In genomic region chr16:2194166-2194834, GRCh38 we compare ENCODE assay signal across 10 cellular contexts. TPM values are rescaled to one million over a fixed set of nuclear protein-coding genes. Genes with fewer than 3 reads are reported as not detected.
A peak's percentile ranks its signal among the peaks of the same experiment; 100 is the strongest.
DNase-seq lines count a peak whose midpoint lies in the region; ATAC-seq, FAIRE-seq and TF ChIP-seq lines count a peak whose summit lies in the region.
"Had no signal": no experiment of that assay in that cellular context is flagged by ENCODE, and none has a peak within 500 bp of the region (broad histone marks: within the 10 kb centered on the region; RNA-seq: fewer than 3 reads in every experiment).

No MANE protein-coding gene starts in this region.

- DNase-seq in HepG2 (ENCODE audit: low spot score), result no peak
- DNase-seq in right lobe of liver, result no peak
- DNase-seq in PC-3, result peak; percentile 56
- peak; percentile 39 to 42 for DNase-seq in fibroblast of lung (ENCODE audit: low read depth in 2 of 2)
- DNase-seq in coronary artery (ENCODE audit: low spot score), result no peak
- DNase-seq in retina, result no peak

- ATAC-seq in HepG2, result no peak
- ATAC-seq in right lobe of liver, result no peak
- peak; percentile 11; the same call in 1 of the 2 replicates for ATAC-seq in PC-3
- no peak for ATAC-seq in HG02798 (IDR thresholded peaks at IDR 0.05; ENCODE audit: poor library complexity, unreplicated experiment)
- ATAC-seq in GM21825 (IDR thresholded peaks at IDR 0.05; ENCODE audit: unreplicated experiment), result no peak

- H3K4me2 ChIP-seq in HepG2 (ENCODE audit: low read depth, low read length) (peak overlapping the region; percentile 16; the same call in 1 of the 2 replicates), PC-3 (ENCODE audit: low read length) (no peak overlapping the region; the same call in 1 of the 2 replicates), fibroblast of lung (ENCODE audit: extremely low read depth, insufficient read depth, low read length) (no peak overlapping the region)

- H2AFZ ChIP-seq in HepG2 (ENCODE audit: low read length), result no peak overlapping the region
- H2AFZ ChIP-seq in PC-3 (ENCODE audit: low read length), result no peak overlapping the region
- no peak overlapping the region for H2AFZ ChIP-seq in fibroblast of lung (ENCODE audit: low read length)

- TF ChIP-seq CTCF in HepG2 (CRISPR knock-in tag; IDR thresholded peaks at IDR 0.05) (no peak), right lobe of liver (IDR thresholded peaks at IDR 0.05) (no peak), PC-3 (conservative IDR thresholded peaks at IDR 0.05; ENCODE audit: low read depth, low read length) (no peak), fibroblast of lung (conservative IDR thresholded peaks at IDR 0.05 in 1 of 2, IDR thresholded peaks at IDR 0.05 in 1 of 2; ENCODE audit: low read depth in 1 of 2, low read length in 2 of 2) (no peak), coronary artery (IDR thresholded peaks at IDR 0.05) (no peak)

- TF ChIP-seq POLR2A in HepG2 (IDR thresholded peaks at IDR 0.05; ENCODE audit: insufficient read depth in 1 of 2, low read depth in 2 of 2, low read length in 2 of 2), result no peak
- TF ChIP-seq POLR2A in right lobe of liver (IDR thresholded peaks at IDR 0.05), result no peak

- FAIRE-seq in HepG2 (lab: Jason Lieb, UNC), result no peak

- WGBS in HepG2 (ENCODE audit: low lambda C conversion rate), result 36% methylated on average over 11 of the region's 16 CpGs
- 45% methylated on average over 4 of the region's 16 CpGs for WGBS in right lobe of liver (ENCODE audit: insufficient coverage, low coverage, low lambda C conversion rate, missing lambda C conversion rate)

- no peaks in the 10 kb centered on the region for H3K36me3 ChIP-seq in HepG2 (replicated peaks in 1 of 2; ENCODE audit: control insufficient read depth in 1 of 2, insufficient read depth in 2 of 2, low read length in 2 of 2)
- no peaks in the 10 kb centered on the region for H3K36me3 ChIP-seq in right lobe of liver
- H3K36me3 ChIP-seq in PC-3 (ENCODE audit: low read depth, low read length), result no peaks in the 10 kb centered on the region
- H3K36me3 ChIP-seq in fibroblast of lung (ENCODE audit: control insufficient read depth, insufficient read depth, low read length), result no peaks in the 10 kb centered on the region
- H3K36me3 ChIP-seq: tibial nerve had no signal

- no peaks in the 10 kb centered on the region for H3K9me2 ChIP-seq in PC-3 (replicated peaks; ENCODE audit: low read length)

- H3K79me2 ChIP-seq in HepG2 (ENCODE audit: insufficient read depth, low read length) (no peaks in the 10 kb centered on the region), PC-3 (ENCODE audit: low read length) (no peaks in the 10 kb centered on the region), fibroblast of lung (ENCODE audit: control insufficient read depth, insufficient read depth, low read length) (no peaks in the 10 kb centered on the region)

- H4K20me1 ChIP-seq in HepG2 (ENCODE audit: insufficient read depth, low read length) (no peaks in the 10 kb centered on the region), PC-3 (ENCODE audit: low read length) (no peaks in the 10 kb centered on the region), fibroblast of lung (ENCODE audit: control insufficient read depth, extremely low read depth, insufficient read depth, low read length) (no peaks in the 10 kb centered on the region)

- H3F3A ChIP-seq in PC-3 (ENCODE audit: low read length, unreplicated experiment), result no peaks in the 10 kb centered on the region

- TF ChIP-seq EP300 in HepG2 (IDR thresholded peaks at IDR 0.05; ENCODE audit: low read depth in 2 of 2, low read length in 2 of 2) (no peak), HepG2 (CRISPR knock-in tag; IDR thresholded peaks at IDR 0.05; ENCODE audit: borderline replicate concordance) (no peak)

- H3K27ac ChIP-seq in HepG2 (ENCODE audit: extremely low read length, insufficient read depth, low read length) (no peak overlapping the region), right lobe of liver (no peak overlapping the region), PC-3 (ENCODE audit: low read length) (no peak overlapping the region), fibroblast of lung (ENCODE audit: insufficient read depth, low read length) (no peak overlapping the region), coronary artery (no peak overlapping the region)
- H3K27ac ChIP-seq: tibial nerve had no signal

- H3K4me3 ChIP-seq in HepG2 (replicated peaks in 1 of 3; ENCODE audit: insufficient read depth in 1 of 3, low read depth in 2 of 3, low read length in 3 of 3) (no peak overlapping the region; a peak in 1 of 6 replicates), right lobe of liver (no peak overlapping the region), PC-3 (ENCODE audit: low read length) (no peak overlapping the region), fibroblast of lung (replicated peaks in 1 of 4; ENCODE audit: control extremely low read depth in 1 of 4, insufficient read depth in 1 of 4, low read depth in 3 of 4, low read length in 4 of 4) (no peak overlapping the region), coronary artery (no peak overlapping the region)
- H3K4me3 ChIP-seq: tibial nerve had no signal

- no peak for TF ChIP-seq RAD21 in HepG2 (CRISPR knock-in tag; IDR thresholded peaks at IDR 0.05)

- BruUV-seq in HepG2 (replicated peaks; lab: Mats Ljungman, UMichigan) (no TSS peak), PC-3 (replicated peaks; lab: Mats Ljungman, UMichigan) (no TSS peak)

- H3K27me3 ChIP-seq in HepG2 (ENCODE audit: control insufficient read depth in 1 of 2, insufficient read depth in 2 of 2, low read length in 2 of 2), result peaks cover 2 to 28% of the 10 kb centered on the region in 2 experiments; a peak in 3 of 5 replicates
- H3K27me3 ChIP-seq in right lobe of liver, result peaks cover 0 to 11% of the 10 kb centered on the region in 2 donors
- H3K27me3 ChIP-seq in PC-3 (ENCODE audit: low read length), result no peaks in the 10 kb centered on the region
- peaks cover 39% of the 10 kb centered on the region for H3K27me3 ChIP-seq in fibroblast of lung (ENCODE audit: control insufficient read depth, insufficient read depth, low read length)

- H3K9me3 ChIP-seq in HepG2 (ENCODE audit: low read length) (no peaks in the 10 kb centered on the region), right lobe of liver (no peaks in the 10 kb centered on the region), PC-3 (ENCODE audit: low read length) (no peaks in the 10 kb centered on the region), fibroblast of lung (ENCODE audit: control insufficient read depth, insufficient read depth, low read depth, low read length) (no peaks in the 10 kb centered on the region)
- H3K9me3 ChIP-seq: tibial nerve had no signal

- intact Hi-C loops in HepG2 (cut with micrococcal nuclease; ENCODE audit: unreplicated experiment) (no loop called here), right lobe of liver (cut with DNase I) (loop anchor here (10.0 kb wide), 1 partner anchor 311 kb away; no protein-coding TSS in a partner anchor), PC-3 (cut with micrococcal nuclease) (no loop called here)

- in situ Hi-C loops in HepG2 (cut with HindIII; ENCODE audit: extremely low pct_ligation_motif_present, low pct_unique_long_range_greater_than_20kb), result no loop called here

- H3K9ac ChIP-seq in HepG2 (ENCODE audit: insufficient read depth, low read depth, low read length) (no peak overlapping the region), PC-3 (ENCODE audit: low read length) (no peak overlapping the region), fibroblast of lung (ENCODE audit: insufficient read depth, low read length) (no peak overlapping the region)

- CTCF ChIA-PET in HepG2 (lab: Yijun Ruan, JAX; ENCODE audit: low intra/inter-chr PET ratio, low total read pairs) (interaction anchor here (1.6 kb wide), 1 partner anchor 57 kb away, joined by 6 read pairs; the partner anchor contains the start of gene ECI1), PC-3 (lab: Charles Lee) (interaction anchor here (0.5 to 1.4 kb wide), 5 partner anchors 32 to 72 kb away, joined by 3 to 18 read pairs (median 3); partner anchors contain the start of gene ECI1)

- H3K4me1 ChIP-seq in HepG2 (ENCODE audit: insufficient read depth, low read length), result peaks cover 60% of the 10 kb centered on the region
- H3K4me1 ChIP-seq in right lobe of liver, result peaks cover 0 to 10% (median 0%) of the 10 kb centered on the region in 4 donors
- H3K4me1 ChIP-seq in PC-3 (ENCODE audit: insufficient read depth, low read length), result peaks cover 12% of the 10 kb centered on the region; the same call in 1 of the 2 replicates
- H3K4me1 ChIP-seq in fibroblast of lung (ENCODE audit: control insufficient read depth, extremely low read depth, insufficient read depth, low read length), result no peaks in the 10 kb centered on the region

- POLR2A ChIA-PET in HepG2 (lab: Yijun Ruan, JAX), result interaction anchor here (0.8 to 2.9 kb wide), 9 partner anchors 10 to 57 kb away, joined by 3 to 19 read pairs (median 4); partner anchors contain the start of genes E4F1, ECI1, PGP and TRAF7
- POLR2A ChIA-PET in PC-3 (lab: Charles Lee; ENCODE audit: unreplicated experiment), result interaction anchor here (0.5 kb wide), 1 partner anchor 57 kb away, joined by 8 read pairs; the partner anchor contains the start of gene ECI1

RNA-seq across cellular contexts. Expression of gene CASKIN1, which starts 2.1 kb away (rescaled TPM):
- total RNA-seq in HepG2 (2016; rRNA removed; fragmentation: Illumina TruSeq; extraction: Trizol) (1.2 and 1.4 TPM in 2 replicates), right lobe of liver (not detected), PC-3 (2014; rRNA removed) (1.6 and 1.7 TPM in 2 replicates), fibroblast of lung (0.17 and 0.26 TPM in 2 replicates)
- 0.20 and 2.1 TPM in 2 replicates for total RNA-seq in HepG2 (2016; cell fraction: cytosol; rRNA removed; fragmentation: Illumina TruSeq; extraction: Trizol; ENCODE audit: low read depth)
- total RNA-seq in HepG2 (2016; cell fraction: insoluble cytoplasmic fraction; rRNA removed; fragmentation: Illumina TruSeq; extraction: Trizol), result 0.56 and 0.91 TPM in 2 replicates
- total RNA-seq in HepG2 (2016; cell fraction: membrane; rRNA removed; fragmentation: Illumina TruSeq; extraction: Trizol), result 0.65 and 0.76 TPM in 2 replicates
- total RNA-seq in HepG2 (2016; cell fraction: nucleus; rRNA removed; fragmentation: Illumina TruSeq; extraction: Trizol), result 0.65 and 1.9 TPM in 2 replicates
- polyA plus RNA-seq in HepG2 (2011; rRNA removed) (2.2 and 9.4 TPM in 2 replicates), fibroblast of lung (0.01 TPM in 1 of 2 replicates, not detected in the other)
- 0.65 and 1.0 TPM in 2 replicates for polyA plus RNA-seq in HepG2 (2011; cell fraction: cytosol; rRNA removed)
- polyA plus RNA-seq in HepG2 (2011; cell fraction: nucleus; rRNA removed), result 13.6 and 21.2 TPM in 2 replicates
- polyA plus RNA-seq in HepG2 (2012), result 2.3 and 3.3 TPM in 2 replicates
- 0.10 TPM in 2 replicates for polyA plus RNA-seq in HepG2 (2016; cell fraction: cytosol; fragmentation: Illumina TruSeq; extraction: Trizol; ENCODE audit: low read depth)
- polyA plus RNA-seq in HepG2 (2016; cell fraction: insoluble cytoplasmic fraction; fragmentation: Illumina TruSeq; extraction: Trizol; ENCODE audit: low read depth), result 0.49 and 0.81 TPM in 2 replicates
- 0.34 and 0.36 TPM in 2 replicates for polyA plus RNA-seq in HepG2 (2016; cell fraction: membrane; fragmentation: Illumina TruSeq; extraction: Trizol; ENCODE audit: low read depth)
- polyA plus RNA-seq in HepG2 (2016; cell fraction: nucleus; fragmentation: Illumina TruSeq; extraction: Trizol; ENCODE audit: insufficient read depth, low read depth), result 4.1 and 6.3 TPM in 2 replicates
- 4.0 TPM in 1 of 2 replicates, not detected in the other for polyA minus RNA-seq in HepG2 (2011; rRNA and poly(A)+ RNA removed; ENCODE audit: low replicate concordance)
- 0.88 and 1.8 TPM in 2 replicates for polyA minus RNA-seq in HepG2 (2011; cell fraction: cytosol; rRNA and poly(A)+ RNA removed)
- polyA minus RNA-seq in HepG2 (2011; cell fraction: nucleus; rRNA and poly(A)+ RNA removed), result 1.5 and 2.7 TPM in 2 replicates
- 0.02 TPM in 1 of 2 replicates, not detected in the other for polyA plus RNA-seq in fibroblast of lung (2012)
- polyA minus RNA-seq in fibroblast of lung (ENCODE audit: low replicate concordance), result not detected in 2 replicates
- polyA plus RNA-seq: immature natural killer cell had no signal

RNA-seq across cellular contexts. Expression of gene MLST8, which starts 11.0 kb away (rescaled TPM):
- total RNA-seq in HepG2 (2016; rRNA removed; fragmentation: Illumina TruSeq; extraction: Trizol) (25.2 and 30.8 TPM in 2 replicates), right lobe of liver (10 to 100 TPM; 13.1 to 51.0 (median 17.5) TPM), PC-3 (2014; rRNA removed) (63.3 and 73.6 TPM in 2 replicates), fibroblast of lung (16.8 and 22.3 TPM in 2 replicates)
- 66.8 and 68.3 TPM in 2 replicates for total RNA-seq in HepG2 (2016; cell fraction: cytosol; rRNA removed; fragmentation: Illumina TruSeq; extraction: Trizol; ENCODE audit: low read depth)
- 24.8 and 34.9 TPM in 2 replicates for total RNA-seq in HepG2 (2016; cell fraction: insoluble cytoplasmic fraction; rRNA removed; fragmentation: Illumina TruSeq; extraction: Trizol)
- 73.3 and 82.0 TPM in 2 replicates for total RNA-seq in HepG2 (2016; cell fraction: membrane; rRNA removed; fragmentation: Illumina TruSeq; extraction: Trizol)
- 20.0 and 20.9 TPM in 2 replicates for total RNA-seq in HepG2 (2016; cell fraction: nucleus; rRNA removed; fragmentation: Illumina TruSeq; extraction: Trizol)
- polyA plus RNA-seq in HepG2 (2011; rRNA removed) (70.9 and 72.7 TPM in 2 replicates), fibroblast of lung (30.9 and 58.0 TPM in 2 replicates)
- polyA plus RNA-seq in HepG2 (2011; cell fraction: cytosol; rRNA removed), result 88.3 and 159 TPM in 2 replicates
- 109 and 133 TPM in 2 replicates for polyA plus RNA-seq in HepG2 (2011; cell fraction: nucleus; rRNA removed)
- 26.5 and 34.3 TPM in 2 replicates for polyA plus RNA-seq in HepG2 (2012)
- 136 and 139 TPM in 2 replicates for polyA plus RNA-seq in HepG2 (2016; cell fraction: cytosol; fragmentation: Illumina TruSeq; extraction: Trizol; ENCODE audit: low read depth)
- polyA plus RNA-seq in HepG2 (2016; cell fraction: insoluble cytoplasmic fraction; fragmentation: Illumina TruSeq; extraction: Trizol; ENCODE audit: low read depth), result 45.5 and 48.4 TPM in 2 replicates
- polyA plus RNA-seq in HepG2 (2016; cell fraction: membrane; fragmentation: Illumina TruSeq; extraction: Trizol; ENCODE audit: low read depth), result 121 and 123 TPM in 2 replicates
- 52.7 and 57.3 TPM in 2 replicates for polyA plus RNA-seq in HepG2 (2016; cell fraction: nucleus; fragmentation: Illumina TruSeq; extraction: Trizol; ENCODE audit: insufficient read depth, low read depth)
- 111 and 121 TPM in 2 replicates for polyA minus RNA-seq in HepG2 (2011; rRNA and poly(A)+ RNA removed; ENCODE audit: low replicate concordance)
- 30.5 and 31.0 TPM in 2 replicates for polyA minus RNA-seq in HepG2 (2011; cell fraction: cytosol; rRNA and poly(A)+ RNA removed)
- polyA minus RNA-seq in HepG2 (2011; cell fraction: nucleus; rRNA and poly(A)+ RNA removed), result 41.5 and 46.5 TPM in 2 replicates
- 33.9 and 49.4 TPM in 2 replicates for polyA plus RNA-seq in fibroblast of lung (2012)
- 56.2 and 99.5 TPM in 2 replicates for polyA minus RNA-seq in fibroblast of lung (ENCODE audit: low replicate concordance)

RNA-seq across cellular contexts. Expression of gene BRICD5, which starts 16.4 kb away (rescaled TPM):
- total RNA-seq in HepG2 (2016; rRNA removed; fragmentation: Illumina TruSeq; extraction: Trizol), result 1.7 and 5.8 TPM in 2 replicates
- total RNA-seq in HepG2 (2016; cell fraction: cytosol; rRNA removed; fragmentation: Illumina TruSeq; extraction: Trizol; ENCODE audit: low read depth), result 2.2 and 3.3 TPM in 2 replicates
- 1.6 and 6.3 TPM in 2 replicates for total RNA-seq in HepG2 (2016; cell fraction: insoluble cytoplasmic fraction; rRNA removed; fragmentation: Illumina TruSeq; extraction: Trizol)
- total RNA-seq in HepG2 (2016; cell fraction: membrane; rRNA removed; fragmentation: Illumina TruSeq; extraction: Trizol), result 1.4 and 2.7 TPM in 2 replicates
- 5.3 and 6.8 TPM in 2 replicates for total RNA-seq in HepG2 (2016; cell fraction: nucleus; rRNA removed; fragmentation: Illumina TruSeq; extraction: Trizol)
- polyA plus RNA-seq in HepG2 (2011; rRNA removed), result 1.6 and 2.0 TPM in 2 replicates
- 0.71 and 1.3 TPM in 2 replicates for polyA plus RNA-seq in HepG2 (2011; cell fraction: cytosol; rRNA removed)
- polyA plus RNA-seq in HepG2 (2011; cell fraction: nucleus; rRNA removed), result 20.0 and 26.3 TPM in 2 replicates
- polyA plus RNA-seq in HepG2 (2012), result 3.3 and 5.8 TPM in 2 replicates
- 1.9 and 3.4 TPM in 2 replicates for polyA plus RNA-seq in HepG2 (2016; cell fraction: cytosol; fragmentation: Illumina TruSeq; extraction: Trizol; ENCODE audit: low read depth)
- polyA plus RNA-seq in HepG2 (2016; cell fraction: insoluble cytoplasmic fraction; fragmentation: Illumina TruSeq; extraction: Trizol; ENCODE audit: low read depth), result 1.3 and 2.2 TPM in 2 replicates
- polyA plus RNA-seq in HepG2 (2016; cell fraction: membrane; fragmentation: Illumina TruSeq; extraction: Trizol; ENCODE audit: low read depth), result 0.97 and 1.2 TPM in 2 replicates
- polyA plus RNA-seq in HepG2 (2016; cell fraction: nucleus; fragmentation: Illumina TruSeq; extraction: Trizol; ENCODE audit: insufficient read depth, low read depth), result 15.3 and 20.5 TPM in 2 replicates
- 0.72 and 4.8 TPM in 2 replicates for polyA minus RNA-seq in HepG2 (2011; rRNA and poly(A)+ RNA removed; ENCODE audit: low replicate concordance)
- 3.1 TPM in 1 of 2 replicates, not detected in the other for polyA minus RNA-seq in HepG2 (2011; cell fraction: cytosol; rRNA and poly(A)+ RNA removed)
- 3.1 and 8.0 TPM in 2 replicates for polyA minus RNA-seq in HepG2 (2011; cell fraction: nucleus; rRNA and poly(A)+ RNA removed)
- 1 to 10 TPM in 4 of 6 experiments, under 1 TPM in 2; 0.74 to 3.7 (median 2.0) TPM for total RNA-seq in right lobe of liver
- total RNA-seq in PC-3 (2014; rRNA removed), result 2.1 and 4.8 TPM in 2 replicates
- total RNA-seq in fibroblast of lung, result 1.3 and 1.5 TPM in 2 replicates
- 0.23 and 0.33 TPM in 2 replicates for polyA plus RNA-seq in fibroblast of lung
- polyA plus RNA-seq in fibroblast of lung (2012), result 0.47 and 1.3 TPM in 2 replicates
- polyA minus RNA-seq in fibroblast of lung (ENCODE audit: low replicate concordance), result 0.67 TPM in 1 of 2 replicates, not detected in the other

RNA-seq across cellular contexts. Expression of gene PGP, which starts 20.3 kb away (rescaled TPM):
- total RNA-seq in HepG2 (2016; rRNA removed; fragmentation: Illumina TruSeq; extraction: Trizol), result 15.6 and 18.3 TPM in 2 replicates
- total RNA-seq in HepG2 (2016; cell fraction: cytosol; rRNA removed; fragmentation: Illumina TruSeq; extraction: Trizol; ENCODE audit: low read depth), result 17.4 and 22.1 TPM in 2 replicates
- total RNA-seq in HepG2 (2016; cell fraction: insoluble cytoplasmic fraction; rRNA removed; fragmentation: Illumina TruSeq; extraction: Trizol), result 14.6 and 17.3 TPM in 2 replicates
- total RNA-seq in HepG2 (2016; cell fraction: membrane; rRNA removed; fragmentation: Illumina TruSeq; extraction: Trizol), result 19.3 and 24.3 TPM in 2 replicates
- total RNA-seq in HepG2 (2016; cell fraction: nucleus; rRNA removed; fragmentation: Illumina TruSeq; extraction: Trizol), result 13.5 and 16.4 TPM in 2 replicates
- polyA plus RNA-seq in HepG2 (2011; rRNA removed), result 7.3 and 8.4 TPM in 2 replicates
- 4.2 and 9.0 TPM in 2 replicates for polyA plus RNA-seq in HepG2 (2011; cell fraction: cytosol; rRNA removed)
- 26.9 and 29.4 TPM in 2 replicates for polyA plus RNA-seq in HepG2 (2011; cell fraction: nucleus; rRNA removed)
- 5.8 and 6.7 TPM in 2 replicates for polyA plus RNA-seq in HepG2 (2012)
- 28.2 and 33.1 TPM in 2 replicates for polyA plus RNA-seq in HepG2 (2016; cell fraction: cytosol; fragmentation: Illumina TruSeq; extraction: Trizol; ENCODE audit: low read depth)
- polyA plus RNA-seq in HepG2 (2016; cell fraction: insoluble cytoplasmic fraction; fragmentation: Illumina TruSeq; extraction: Trizol; ENCODE audit: low read depth), result 21.0 and 21.9 TPM in 2 replicates
- 24.1 and 25.1 TPM in 2 replicates for polyA plus RNA-seq in HepG2 (2016; cell fraction: membrane; fragmentation: Illumina TruSeq; extraction: Trizol; ENCODE audit: low read depth)
- polyA plus RNA-seq in HepG2 (2016; cell fraction: nucleus; fragmentation: Illumina TruSeq; extraction: Trizol; ENCODE audit: insufficient read depth, low read depth), result 37.7 and 42.5 TPM in 2 replicates
- 7.8 and 25.3 TPM in 2 replicates for polyA minus RNA-seq in HepG2 (2011; rRNA and poly(A)+ RNA removed; ENCODE audit: low replicate concordance)
- polyA minus RNA-seq in HepG2 (2011; cell fraction: cytosol; rRNA and poly(A)+ RNA removed), result 3.1 and 4.7 TPM in 2 replicates
- 6.1 and 8.8 TPM in 2 replicates for polyA minus RNA-seq in HepG2 (2011; cell fraction: nucleus; rRNA and poly(A)+ RNA removed)
- 10 to 100 TPM in 1 of 6 experiments, 1 to 10 TPM in 5; 3.8 to 14.2 (median 6.9) TPM for total RNA-seq in right lobe of liver
- 46.0 and 58.1 TPM in 2 replicates for total RNA-seq in PC-3 (2014; rRNA removed)
- total RNA-seq in fibroblast of lung, result 5.6 and 9.6 TPM in 2 replicates
- 4.2 and 6.5 TPM in 2 replicates for polyA plus RNA-seq in fibroblast of lung
- 8.2 and 16.2 TPM in 2 replicates for polyA plus RNA-seq in fibroblast of lung (2012)
- polyA minus RNA-seq in fibroblast of lung (ENCODE audit: low replicate concordance), result 6.4 and 7.4 TPM in 2 replicates

RNA-seq across cellular contexts. Expression of gene E4F1, which starts 29.1 kb away (rescaled TPM):
- total RNA-seq in HepG2 (2016; rRNA removed; fragmentation: Illumina TruSeq; extraction: Trizol) (10.3 and 19.5 TPM in 2 replicates), right lobe of liver (10 to 100 TPM in 4 of 6 experiments, 1 to 10 TPM in 2; 8.9 to 11.3 (median 10.4) TPM), PC-3 (2014; rRNA removed) (49.0 and 57.7 TPM in 2 replicates), fibroblast of lung (24.9 and 31.2 TPM in 2 replicates)
- total RNA-seq in HepG2 (2016; cell fraction: cytosol; rRNA removed; fragmentation: Illumina TruSeq; extraction: Trizol; ENCODE audit: low read depth), result 6.9 and 8.8 TPM in 2 replicates
- 8.9 and 20.8 TPM in 2 replicates for total RNA-seq in HepG2 (2016; cell fraction: insoluble cytoplasmic fraction; rRNA removed; fragmentation: Illumina TruSeq; extraction: Trizol)
- total RNA-seq in HepG2 (2016; cell fraction: membrane; rRNA removed; fragmentation: Illumina TruSeq; extraction: Trizol), result 6.0 TPM in 2 replicates
- 24.2 and 28.6 TPM in 2 replicates for total RNA-seq in HepG2 (2016; cell fraction: nucleus; rRNA removed; fragmentation: Illumina TruSeq; extraction: Trizol)
- polyA plus RNA-seq in HepG2 (2011; rRNA removed) (13.8 and 17.2 TPM in 2 replicates), fibroblast of lung (6.7 and 7.8 TPM in 2 replicates)
- 6.1 and 10.8 TPM in 2 replicates for polyA plus RNA-seq in HepG2 (2011; cell fraction: cytosol; rRNA removed)
- polyA plus RNA-seq in HepG2 (2011; cell fraction: nucleus; rRNA removed), result 151 and 202 TPM in 2 replicates
- 6.8 and 6.9 TPM in 2 replicates for polyA plus RNA-seq in HepG2 (2012)
- polyA plus RNA-seq in HepG2 (2016; cell fraction: cytosol; fragmentation: Illumina TruSeq; extraction: Trizol; ENCODE audit: low read depth), result 3.5 and 3.6 TPM in 2 replicates
- polyA plus RNA-seq in HepG2 (2016; cell fraction: insoluble cytoplasmic fraction; fragmentation: Illumina TruSeq; extraction: Trizol; ENCODE audit: low read depth), result 8.4 and 9.9 TPM in 2 replicates
- 4.8 and 5.0 TPM in 2 replicates for polyA plus RNA-seq in HepG2 (2016; cell fraction: membrane; fragmentation: Illumina TruSeq; extraction: Trizol; ENCODE audit: low read depth)
- polyA plus RNA-seq in HepG2 (2016; cell fraction: nucleus; fragmentation: Illumina TruSeq; extraction: Trizol; ENCODE audit: insufficient read depth, low read depth), result 55.1 and 57.6 TPM in 2 replicates
- polyA minus RNA-seq in HepG2 (2011; rRNA and poly(A)+ RNA removed; ENCODE audit: low replicate concordance), result 14.4 and 15.9 TPM in 2 replicates
- 6.6 and 9.1 TPM in 2 replicates for polyA minus RNA-seq in HepG2 (2011; cell fraction: cytosol; rRNA and poly(A)+ RNA removed)
- polyA minus RNA-seq in HepG2 (2011; cell fraction: nucleus; rRNA and poly(A)+ RNA removed), result 18.3 and 20.5 TPM in 2 replicates
- polyA plus RNA-seq in fibroblast of lung (2012), result 11.4 and 15.3 TPM in 2 replicates
- 11.7 and 12.4 TPM in 2 replicates for polyA minus RNA-seq in fibroblast of lung (ENCODE audit: low replicate concordance)

Comparison
In these comparisons a context has a peak if more than half of its experiments do, and no peak if none do; other contexts are left out.
1. intact Hi-C loops: an anchor here in right lobe of liver (10.0 kb wide); none called in HepG2 and PC-3.
2. DNase-seq: peak in PC-3 (single experiment) and fibroblast of lung (2 of 2); none in HepG2 (single experiment), right lobe of liver (0 of 3), coronary artery (single experiment) and retina (single experiment).